In the genomic region with DNA sequence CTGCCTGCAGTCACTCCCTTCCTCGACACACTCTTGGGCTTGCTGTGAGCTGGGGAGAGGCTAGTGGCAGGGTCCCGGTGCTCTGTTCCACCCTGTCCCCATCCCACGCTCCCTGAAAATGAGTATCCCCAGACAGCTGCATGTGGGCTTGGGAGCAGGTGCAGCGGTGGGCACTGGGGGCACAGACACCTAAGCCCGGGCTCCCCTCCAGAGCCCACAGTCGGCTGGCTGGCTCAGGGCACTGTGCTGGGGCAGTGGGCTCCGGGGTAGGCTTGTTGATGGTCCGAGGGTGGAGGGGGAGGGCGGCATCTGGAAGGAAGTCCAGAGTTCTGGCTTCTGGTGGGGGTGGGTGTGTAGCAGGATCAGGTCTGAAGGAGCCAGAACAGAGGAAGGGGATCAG, we compare ENCODE assay signal across 21 cellular contexts.
DNase-seq lines count a peak whose midpoint lies in the region; ATAC-seq, FAIRE-seq and TF ChIP-seq lines count a peak whose summit lies in the region.
"Had no signal": no experiment of that assay in that cellular context is flagged by ENCODE, and none has a peak within 500 bp of the region (broad histone marks: within the 10 kb centered on the region; RNA-seq: fewer than 3 reads in every experiment).

No MANE protein-coding gene starts in this region.

- no peak overlapping the region for H2BK15ac ChIP-seq in H1 (ENCODE audit: low read length)

- DNase-seq in Right ventricle myocardium superior = peak; percentile 13
- DNase-seq in Right ventricle myocardium inferior (ENCODE audit: missing footprints) = no peak
- no peak for DNase-seq in H1 (ENCODE audit: low read depth in 1 of 2, low spot score in 2 of 2)
- peak; percentile 54 for DNase-seq in osteoblast (ENCODE audit: insufficient read length, low spot score, missing footprints)
- DNase-seq in cerebellar nuclear complex (lab: John Stamatoyannopoulos, UW) = no peak
- no peak for DNase-seq in amygdala (lab: John Stamatoyannopoulos, UW)
- DNase-seq in effector CD8-positive, alpha-beta T cell (lab: John Stamatoyannopoulos, UW) = no peak
- DNase-seq: AML-193; Caco-2; CD4-positive, alpha-beta T cell; GOT3; IMR-90 had no signal

- H3K18ac ChIP-seq in H1 (ENCODE audit: extremely low read depth, low read length) = no peak overlapping the region

- no peak overlapping the region for H2BK5ac ChIP-seq in H1 (ENCODE audit: low read depth, low read length)

- ATAC-seq in Right ventricle myocardium superior (ENCODE audit: poor library complexity) (no peak), Right ventricle myocardium inferior (no peak)
- ATAC-seq: A549 had no signal

- H4K91ac ChIP-seq in H1 (replicated peaks; ENCODE audit: insufficient read length, low read length) = no peak overlapping the region

- H4K5ac ChIP-seq in H1 (ENCODE audit: insufficient read length, low read depth, low read length) = no peak overlapping the region

- no peak overlapping the region for H2AK5ac ChIP-seq in H1 (ENCODE audit: low read depth, low read length)

- no peak for TF ChIP-seq POLR2A in H1 (IDR thresholded peaks at IDR 0.05; ENCODE audit: control extremely low read depth in 1 of 2, low read depth in 2 of 2, low read length in 2 of 2)

- H2BK120ac ChIP-seq in H1 (replicated peaks; ENCODE audit: low read depth, low read length) = no peak overlapping the region

- H4K20me1 ChIP-seq in H1 (replicated peaks in 1 of 2; ENCODE audit: control insufficient read depth in 1 of 2, insufficient read depth in 2 of 2, low read length in 2 of 2) = no peaks in the 10 kb centered on the region
- H4K20me1 ChIP-seq in osteoblast (ENCODE audit: insufficient read depth, low read length) = no peaks in the 10 kb centered on the region

- H2AFZ ChIP-seq in H1 (ENCODE audit: low read length) (no peak overlapping the region), osteoblast (ENCODE audit: low read length) (no peak overlapping the region)

- 85% methylated on average over 6 of the region's 9 CpGs; no CpG with 5 or more reads in 1 of the 2 experiments for WGBS in H1 (ENCODE audit: extremely low coverage in 1 of 2, insufficient coverage in 1 of 2, insufficient read length in 1 of 2, insufficient replicate concordance in 2 of 2, low coverage in 1 of 2, low lambda C conversion rate in 2 of 2, missing lambda C conversion rate in 1 of 2), 2 experiments

- H3K79me1 ChIP-seq in H1 (ENCODE audit: low read depth, low read length) = no peaks in the 10 kb centered on the region

- H3K23me2 ChIP-seq in H1 (ENCODE audit: low read depth, low read length) = no peaks in the 10 kb centered on the region

- no peak overlapping the region for H3K56ac ChIP-seq in H1 (replicated peaks; ENCODE audit: insufficient read length, low read depth, low read length)

- intact Hi-C loops in Right ventricle myocardium superior (cut with DNase I) (no loop called here), Right ventricle myocardium inferior (cut with DNase I) (loop anchor here (10.0 kb wide), 1 partner anchor 409 kb away; no protein-coding TSS in a partner anchor)

- no peak overlapping the region for H3K23ac ChIP-seq in H1 (ENCODE audit: insufficient read length)

- H3K4me1 ChIP-seq in H1 (replicated peaks in 1 of 4; ENCODE audit: control insufficient read depth in 3 of 4, insufficient read depth in 4 of 4, low read length in 3 of 4) (peaks cover 0 to 6% (median 2%) of the 10 kb centered on the region in 4 experiments; a peak in 3 of 7 replicates), osteoblast (ENCODE audit: insufficient read depth, low read length) (no peaks in the 10 kb centered on the region)
- H3K4me1 ChIP-seq: A549, Caco-2, HAP-1 had no signal

- H3K27ac ChIP-seq in H1 (ENCODE audit: low read depth, low read length) (no peak overlapping the region), osteoblast (ENCODE audit: low read depth, low read length) (no peak overlapping the region)
- H3K27ac ChIP-seq: 22Rv1, A549, C4-2B, HL-60 had no signal

- H3K4me2 ChIP-seq in H1 (ENCODE audit: insufficient read depth in 1 of 2, low read depth in 2 of 2, low read length in 2 of 2) (no peak overlapping the region), osteoblast (ENCODE audit: insufficient read depth, low read length) (no peak overlapping the region)
- H3K4me2 ChIP-seq: A549 had no signal

- H3K27me3 ChIP-seq in H1 (replicated peaks in 1 of 4; ENCODE audit: control insufficient read depth in 3 of 4, extremely low read depth in 1 of 4, insufficient read depth in 3 of 4, low read length in 3 of 4) = no peaks in the 10 kb centered on the region; a peak in 1 of 7 replicates
- peaks cover 54% of the 10 kb centered on the region for H3K27me3 ChIP-seq in osteoblast (ENCODE audit: insufficient read depth, low read length)

- POLR2A ChIA-PET in H1 (lab: Charles Lee; ENCODE audit: partially characterized antibody) = interaction anchor here (0.7 kb wide), 1 partner anchor 118 kb away, joined by 3 read pairs; no protein-coding TSS in a partner anchor

- FAIRE-seq in H1 (lab: Jason Lieb, UNC) = no peak
- FAIRE-seq: A549, D721Med, G401.6, GM12891, GM19239 had no signal

- H3K9ac ChIP-seq in H1 (replicated peaks in 1 of 4; ENCODE audit: extremely low read depth in 1 of 4, low read depth in 3 of 4, low read length in 3 of 4) = no peak overlapping the region

- TF ChIP-seq EP300 in H1 (IDR thresholded peaks at IDR 0.05; ENCODE audit: borderline replicate concordance in 1 of 2, low read depth in 2 of 2, low read length in 2 of 2) = no peak

- H4K8ac ChIP-seq in H1 (ENCODE audit: extremely low read depth, insufficient read depth, low read length) = no peak overlapping the region

- no peaks in the 10 kb centered on the region for H3K9me3 ChIP-seq in H1 (ENCODE audit: insufficient read depth in 2 of 2, low read depth in 1 of 2, low read length in 1 of 2)
- no peaks in the 10 kb centered on the region for H3K9me3 ChIP-seq in osteoblast (ENCODE audit: low read depth, low read length)
- H3K9me3 ChIP-seq: A549, Caco-2, HAP-1 had no signal

- no peak overlapping the region for H3K14ac ChIP-seq in H1 (ENCODE audit: insufficient read length)

- TF ChIP-seq RAD21 in H1 (IDR thresholded peaks at IDR 0.05 in 1 of 2, conservative IDR thresholded peaks at IDR 0.05 in 1 of 2; ENCODE audit: low read depth in 2 of 2, low read length in 2 of 2) = no peak

- no peak overlapping the region for H3K4me3 ChIP-seq in H1 (ENCODE audit: extremely low read depth in 1 of 4, insufficient read depth in 2 of 4, low read depth in 3 of 4, low read length in 4 of 4)
- no peak overlapping the region for H3K4me3 ChIP-seq in osteoblast (ENCODE audit: insufficient read depth, low read length)
- H3K4me3 ChIP-seq: A549, HAP-1 had no signal

- CTCF ChIA-PET in H1 (lab: Charles Lee; ENCODE audit: partially characterized antibody) = no interaction called here

- H3K4ac ChIP-seq in H1 (replicated peaks; ENCODE audit: insufficient read length, low read depth, low read length) = no peak overlapping the region

- TF ChIP-seq CTCF in H1 (IDR thresholded peaks at IDR 0.05; ENCODE audit: control extremely low read depth in 1 of 3, insufficient read depth in 1 of 3, low read depth in 1 of 3, low read length in 3 of 3) = no peak
- TF ChIP-seq CTCF in osteoblast (IDR thresholded peaks at IDR 0.05; ENCODE audit: extremely low read depth, low read depth, low read length) = no peak

- H3K36me3 ChIP-seq in H1 (ENCODE audit: control insufficient read depth in 2 of 4, insufficient read depth in 4 of 4, low read length in 3 of 4) (no peaks in the 10 kb centered on the region), osteoblast (ENCODE audit: insufficient read depth, low read length) (no peaks in the 10 kb centered on the region)
- H3K36me3 ChIP-seq: HAP-1 had no signal

- H2BK12ac ChIP-seq in H1 (ENCODE audit: low read depth, low read length) = peak overlapping the region; percentile 23; the same call in 1 of the 2 replicates

- no peak overlapping the region for H2BK20ac ChIP-seq in H1 (ENCODE audit: low read length)

- H3K79me2 ChIP-seq in H1 (ENCODE audit: control insufficient read depth in 1 of 2, insufficient read depth in 2 of 2, low read length in 2 of 2) (no peaks in the 10 kb centered on the region), osteoblast (ENCODE audit: insufficient read depth, low read length) (no peaks in the 10 kb centered on the region)

TF ChIP-seq in H1, 55 proteins besides CTCF, POLR2A, EP300 and RAD21:
- TF ChIP-seq TCF12 (IDR thresholded peaks at IDR 0.05; ENCODE audit: low read depth, low read length) (no peak), KDM1A (IDR thresholded peaks at IDR 0.05; ENCODE audit: borderline replicate concordance, low read length) (no peak), RNF2 (IDR thresholded peaks at IDR 0.05; ENCODE audit: borderline replicate concordance, low read depth, low read length, missing control alignments, poor library complexity, severe bottlenecking) (no peak), EGR1 (IDR thresholded peaks at IDR 0.05; ENCODE audit: borderline replicate concordance, low read depth, low read length) (no peak), RXRA (IDR thresholded peaks at IDR 0.05; ENCODE audit: insufficient read depth, low read depth, low read length) (no peak), SAP30 (IDR thresholded peaks at IDR 0.05; ENCODE audit: insufficient read depth, insufficient replicate concordance, low read length) (no peak), HDAC6 (IDR thresholded peaks at IDR 0.05; ENCODE audit: low read depth, low read length) (no peak)
- TF ChIP-seq, protein P1, sequence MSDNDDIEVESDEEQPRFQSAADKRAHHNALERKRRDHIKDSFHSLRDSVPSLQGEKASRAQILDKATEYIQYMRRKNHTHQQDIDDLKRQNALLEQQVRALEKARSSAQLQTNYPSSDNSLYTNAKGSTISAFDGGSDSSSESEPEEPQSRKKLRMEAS (IDR thresholded peaks at IDR 0.05) = no peak

Comparison
In these comparisons a context has a peak if more than half of its experiments do, and no peak if none do; other contexts are left out.
1. DNase-seq: peak in Right ventricle myocardium superior (single experiment) and osteoblast (single experiment); none in Right ventricle myocardium inferior (single experiment), H1 (0 of 2), cerebellar nuclear complex (0 of 2), amygdala (0 of 56) and effector CD8-positive, alpha-beta T cell (single experiment).